In genomic region chr19:18831524-18832330, GRCh38 we compare ENCODE assay signal across 1 cellular context.
TF ChIP-seq lines count a peak whose summit lies in the region.

Gene UPF1 (plus strand): TSS chr19:18831959. CDS start chr19:18832210, 251 bp downstream.

TF ChIP-seq in SK-N-SH treated with all-trans-retinoic acid at 6 μM for 48 hours, 23 proteins besides CTCF, POLR2A, EP300 and RAD21 (continued from another document):
- TF ChIP-seq ZC3H10 (CRISPR knock-in tag; IDR thresholded peaks at IDR 0.05) (no peak), CREB5 (CRISPR knock-in tag; IDR thresholded peaks at IDR 0.05; ENCODE audit: low read depth) (no peak), ZNF70 (CRISPR knock-in tag; IDR thresholded peaks at IDR 0.05) (no peak), ESRRG (CRISPR knock-in tag; IDR thresholded peaks at IDR 0.05) (no peak), BACH2 (CRISPR knock-in tag; IDR thresholded peaks at IDR 0.05; ENCODE audit: borderline replicate concordance) (no peak)
